Comparison of ENCODE assay signal across 1 cellular context in genomic region chr12:57454213-57454565, GRCh38.
TF ChIP-seq lines count a peak whose summit lies in the region.

No MANE protein-coding gene starts in this region.

TF ChIP-seq in GM23338, 12 proteins besides CTCF, POLR2A, EP300 and RAD21 (continued from another document):
- no peak for TF ChIP-seq ZNF462 (CRISPR knock-in tag; IDR thresholded peaks at IDR 0.05)
- TF ChIP-seq EZH2 (IDR thresholded peaks at IDR 0.05; ENCODE audit: low read depth, unreplicated experiment): no peak
- TF ChIP-seq ETS1 (IDR thresholded peaks at IDR 0.05): no peak
- TF ChIP-seq REST (IDR thresholded peaks at IDR 0.05; ENCODE audit: unreplicated experiment): no peak
